18 cellular contexts compared by ENCODE assay signal in the genomic region with DNA sequence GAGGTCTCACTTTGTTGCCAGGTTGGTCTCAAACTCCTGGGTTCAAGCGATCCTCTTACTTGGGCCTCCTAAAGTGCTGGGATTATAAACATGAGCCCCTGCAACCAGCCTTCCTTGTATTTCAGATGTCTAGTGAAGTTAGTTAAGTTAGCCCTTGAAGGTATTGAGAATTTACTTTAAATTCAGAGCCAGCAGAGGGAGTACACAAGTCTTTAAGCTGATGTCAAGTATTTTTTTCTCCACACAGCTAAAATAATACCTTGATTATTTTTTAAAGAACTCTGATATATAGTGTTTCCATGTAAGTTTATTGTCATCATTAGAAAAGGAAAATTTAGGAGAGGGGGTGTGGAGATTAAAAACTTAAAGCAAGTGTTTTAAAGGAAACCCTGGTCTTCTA. TPM values are rescaled to one million over a fixed set of nuclear protein-coding genes. Genes with fewer than 3 reads are reported as not detected.
A peak's percentile ranks its signal among the peaks of the same experiment; 100 is the strongest.
DNase-seq lines count a peak whose midpoint lies in the region; TF ChIP-seq lines count a peak whose summit lies in the region.
"Had no signal": no experiment of that assay in that cellular context is flagged by ENCODE, and none has a peak within 500 bp of the region (broad histone marks: within the 10 kb centered on the region; RNA-seq: fewer than 3 reads in every experiment).

No MANE protein-coding gene starts in this region.

- peaks cover 3 to 5% of the 10 kb centered on the region in 2 experiments; a peak in 3 of 4 replicates for H3K4me1 Mint-ChIP-seq in H9
- peaks cover 30% of the 10 kb centered on the region for H3K4me1 Mint-ChIP-seq in activated naive CD4-positive, alpha-beta T cell treated with anti-CD3 and anti-CD28 coated beads for 36 hours (ENCODE audit: low read depth)

- no peak overlapping the region for H3K4me3 Mint-ChIP-seq in H9
- no peak overlapping the region for H3K4me3 Mint-ChIP-seq in activated naive CD4-positive, alpha-beta T cell treated with anti-CD3 and anti-CD28 coated beads for 36 hours
- H3K4me3 Mint-ChIP-seq: activated naive CD8-positive, alpha-beta T cell treated with anti-CD3 and anti-CD28 coated beads, Interleukin-2, amount 10 ng/mL, durations not matched to agents 7 days and 5 days; activated T-cell treated with anti-CD3 and anti-CD28 coated beads, Interleukin-2, amount 50 U/mL, for 4 hours; central memory CD8-positive, alpha-beta T cell; memory B cell had no signal

- H3K4me1 ChIP-seq in H9 (ENCODE audit: insufficient read depth, low read length) = no peaks in the 10 kb centered on the region
- peaks cover 6% of the 10 kb centered on the region for H3K4me1 ChIP-seq in hepatocyte (ENCODE audit: insufficient read depth)
- no peaks in the 10 kb centered on the region for H3K4me1 ChIP-seq in HAP-1

- TF ChIP-seq CTCF in H9 (conservative IDR thresholded peaks at IDR 0.05) (peak; percentile 30; the same call in 2 of the 3 replicates), hepatocyte (IDR thresholded peaks at IDR 0.05; ENCODE audit: poor library complexity) (peak; percentile 26)

- H3K9me2 ChIP-seq in hepatocyte (replicated peaks; ENCODE audit: insufficient read depth) = no peaks in the 10 kb centered on the region

- no peak overlapping the region for H4K91ac ChIP-seq in H9 (ENCODE audit: insufficient read length, low read depth, low read length)

- no peak overlapping the region for H3K56ac ChIP-seq in H9 (ENCODE audit: insufficient read length, low read depth, low read length)

- no peak overlapping the region for H2BK120ac ChIP-seq in H9 (ENCODE audit: low read depth, low read length, poor library complexity, severe bottlenecking)

- no peak overlapping the region for H2BK5ac ChIP-seq in H9 (ENCODE audit: insufficient read length, low read length)

- no peak overlapping the region for H3K23ac ChIP-seq in H9 (ENCODE audit: insufficient read length, low read depth, low read length)

- no peaks in the 10 kb centered on the region for H3K23me2 ChIP-seq in H9 (ENCODE audit: insufficient read length, low read depth, low read length, poor library complexity, severe bottlenecking)

- no peak overlapping the region for H2BK20ac ChIP-seq in H9 (ENCODE audit: low read depth, low read length, poor library complexity, severe bottlenecking)

- no peaks in the 10 kb centered on the region for H3K9me3 Mint-ChIP-seq in H9
- H3K9me3 Mint-ChIP-seq in activated naive CD4-positive, alpha-beta T cell treated with anti-CD3 and anti-CD28 coated beads for 36 hours = no peaks in the 10 kb centered on the region
- H3K9me3 Mint-ChIP-seq: activated naive CD8-positive, alpha-beta T cell treated with anti-CD3 and anti-CD28 coated beads, Interleukin-2, amount 10 ng/mL, durations not matched to agents 7 days and 5 days; activated T-cell treated with anti-CD3 and anti-CD28 coated beads, Interleukin-2, amount 50 U/mL, for 4 hours; central memory CD8-positive, alpha-beta T cell; memory B cell had no signal

- H3K27me3 Mint-ChIP-seq in H9 (ENCODE audit: low read depth) = peaks cover under 1% of the 10 kb centered on the region
- H3K27me3 Mint-ChIP-seq in activated naive CD4-positive, alpha-beta T cell treated with anti-CD3 and anti-CD28 coated beads for 36 hours (ENCODE audit: low read depth) = no peaks in the 10 kb centered on the region
- H3K27me3 Mint-ChIP-seq: activated naive CD8-positive, alpha-beta T cell treated with anti-CD3 and anti-CD28 coated beads, Interleukin-2, amount 10 ng/mL, durations not matched to agents 7 days and 5 days; central memory CD8-positive, alpha-beta T cell; memory B cell had no signal

- no peak overlapping the region for H3K18ac ChIP-seq in H9 (ENCODE audit: insufficient read length, low read depth, low read length)

- no peak overlapping the region for H3T11ph ChIP-seq in H9 (ENCODE audit: low read length)

- H4K8ac ChIP-seq in H9 (replicated peaks; ENCODE audit: insufficient read length, low read depth, low read length) = no peak overlapping the region

- WGBS in H9 (ENCODE audit: extremely low coverage, insufficient read length, low lambda C conversion rate) = no CpG with 5 or more reads among the region's 1 CpG
- WGBS in hepatocyte (ENCODE audit: low lambda C conversion rate, missing lambda C conversion rate) = 86% methylated on average over 1 of the region's 1 CpG

- H3K14ac ChIP-seq in H9 (ENCODE audit: insufficient read depth, low read length) = no peak overlapping the region

- no peak overlapping the region for H2BK12ac ChIP-seq in H9 (ENCODE audit: insufficient read length, low read depth, low read length)

- H3K9me3 ChIP-seq in H9 (ENCODE audit: control insufficient read depth, low read depth, low read length) (no peaks in the 10 kb centered on the region), hepatocyte (ENCODE audit: low read depth) (no peaks in the 10 kb centered on the region), HAP-1 (no peaks in the 10 kb centered on the region)
- H3K9me3 ChIP-seq: thyroid gland had no signal

- H3K4me3 ChIP-seq in hepatocyte (no peak overlapping the region), HAP-1 (no peak overlapping the region)
- H3K4me3 ChIP-seq: thyroid gland had no signal

- no peak overlapping the region for H3K9ac ChIP-seq in H9 (ENCODE audit: extremely low read depth, insufficient read length, low read length)

- H3K36me3 Mint-ChIP-seq in H9 (ENCODE audit: insufficient read depth in 1 of 3, low read depth in 3 of 3) = peaks cover 23 to 32% (median 24%) of the 10 kb centered on the region in 3 experiments; a peak in 6 of 7 replicates
- H3K36me3 Mint-ChIP-seq in activated naive CD4-positive, alpha-beta T cell treated with anti-CD3 and anti-CD28 coated beads for 36 hours (ENCODE audit: low read depth) = peaks cover 7% of the 10 kb centered on the region

- H3K27ac Mint-ChIP-seq in H9 = no peak overlapping the region
- H3K27ac Mint-ChIP-seq in activated naive CD4-positive, alpha-beta T cell treated with anti-CD3 and anti-CD28 coated beads for 36 hours = no peak overlapping the region
- H3K27ac Mint-ChIP-seq: activated naive CD8-positive, alpha-beta T cell treated with anti-CD3 and anti-CD28 coated beads, Interleukin-2, amount 10 ng/mL, durations not matched to agents 7 days and 5 days had no signal

- no peak overlapping the region for H2AK5ac ChIP-seq in H9 (ENCODE audit: insufficient read length, low read length)

- H3K79me1 ChIP-seq in H9 (ENCODE audit: insufficient read depth, low read depth, low read length, poor library complexity, severe bottlenecking) = peaks cover 5% of the 10 kb centered on the region

- H4K20me1 ChIP-seq in H9 (ENCODE audit: control insufficient read depth, insufficient read depth, insufficient read length) = no peaks in the 10 kb centered on the region
- H4K20me1 ChIP-seq in hepatocyte (ENCODE audit: insufficient read depth, poor library complexity, severe bottlenecking) = peaks cover 86% of the 10 kb centered on the region

- H2BK15ac ChIP-seq in H9 (ENCODE audit: low read depth, low read length) = no peak overlapping the region

- no peaks in the 10 kb centered on the region for H3K27me3 ChIP-seq in H9 (ENCODE audit: insufficient read depth, low read length)
- H3K27me3 ChIP-seq in hepatocyte = no peaks in the 10 kb centered on the region
- no peaks in the 10 kb centered on the region for H3K27me3 ChIP-seq in HAP-1 (ENCODE audit: low read depth)
- H3K27me3 ChIP-seq: thyroid gland had no signal

- no peak overlapping the region for H3K27ac ChIP-seq in H9 (ENCODE audit: insufficient read length, low read depth, low read length)
- no peak overlapping the region for H3K27ac ChIP-seq in hepatocyte
- H3K27ac ChIP-seq: HL-60 had no signal

- H3K4ac ChIP-seq in H9 (ENCODE audit: low read depth, low read length) = no peak overlapping the region

- H2AFZ ChIP-seq in H9 (ENCODE audit: low read length) (no peak overlapping the region), hepatocyte (no peak overlapping the region)

- intact Hi-C loops in activated naive CD4-positive, alpha-beta T cell treated with anti-CD3 and anti-CD28 coated beads for 36 hours (cut with micrococcal nuclease) = no loop called here

- CTCF ChIA-PET in activated naive CD4-positive, alpha-beta T cell treated with anti-CD3 and anti-CD28 coated beads for 36 hours (lab: Charles Lee) = interaction anchor here (0.7 to 1.0 kb wide), 2 partner anchors 99 to 210 kb away, joined by 3 to 5 read pairs; no protein-coding TSS in a partner anchor

- peak; percentile 25 to 39 for DNase-seq in AML-193 (lab: John Stamatoyannopoulos, UW)
- DNase-seq in H9 = no peak
- DNase-seq in SK-MEL-5 (ENCODE audit: low read depth, low spot score) = peak; percentile 32
- no peak for DNase-seq in hepatocyte (ENCODE audit: low spot score)
- no peak for DNase-seq in activated naive CD4-positive, alpha-beta T cell treated with anti-CD3 and anti-CD28 coated beads for 36 hours
- no peak for DNase-seq in HuH-7.5 (ENCODE audit: low spot score)
- no peak for DNase-seq in HAP-1 (ENCODE audit: low spot score in 2 of 2)
- no peak for DNase-seq in NCI-H526 treated with DMSO at 0.1 percent for 48 hours (lab: John Stamatoyannopoulos, UW)
- DNase-seq: activated naive CD8-positive, alpha-beta T cell treated with anti-CD3 and anti-CD28 coated beads, Interleukin-2, amount 10 ng/mL, durations not matched to agents 7 days and 5 days; activated T-cell treated with anti-CD3 and anti-CD28 coated beads, Interleukin-2, amount 50 U/mL, for 4 hours; DMS53; glutamatergic neuron; NCI-H2029 treated with DMSO at 0.1 percent for 48 hours; NCI-H524; thyroid gland had no signal

- no peaks in the 10 kb centered on the region for H3K36me3 ChIP-seq in hepatocyte (replicated peaks; ENCODE audit: insufficient read depth, low read depth)
- H3K36me3 ChIP-seq in HAP-1 (replicated peaks) = peaks cover 27% of the 10 kb centered on the region

- no peak overlapping the region for H4K5ac ChIP-seq in H9 (ENCODE audit: insufficient read length, low read depth, low read length)

- no peak overlapping the region for H3K4me2 ChIP-seq in H9 (ENCODE audit: insufficient read depth, insufficient read length, low read length)
- no peak overlapping the region for H3K4me2 ChIP-seq in hepatocyte

- peaks cover 11% of the 10 kb centered on the region; the same call in 1 of the 2 replicates for H3K79me2 ChIP-seq in H9 (ENCODE audit: insufficient read depth, low read length)
- peaks cover 99% of the 10 kb centered on the region for H3K79me2 ChIP-seq in hepatocyte

- in situ Hi-C loops in SK-MEL-5 (cut with HindIII; ENCODE audit: low pct_unique_long_range_greater_than_20kb, low sequenced_read_pairs) (no loop called here), HAP-1 (cut with MboI; ENCODE audit: low sequenced_read_pairs) (no loop called here)

RNA-seq across cellular contexts. Expression of a gene that starts 9.8 kb away (rescaled TPM):
- total RNA-seq in H9 (2021) = 21.7 and 22.1 TPM in 2 replicates
- total RNA-seq in SK-MEL-5 (2014; rRNA removed; shearing (Covaris generic)) = 12.7 and 13.3 TPM in 2 replicates
- 11.6 and 14.9 TPM in 2 replicates for polyA plus RNA-seq in SK-MEL-5 (2015; cell fraction: cytosol; rRNA removed)
- polyA plus RNA-seq in SK-MEL-5 (2015; cell fraction: nucleus; rRNA removed) = 4.5 and 5.4 TPM in 2 replicates
- 51.0 and 54.9 TPM in 2 replicates for total RNA-seq in hepatocyte
- polyA plus RNA-seq in hepatocyte = 44.6 and 50.1 TPM in 2 replicates
- 1 to 10 TPM; 3.1 to 3.6 TPM for total RNA-seq in activated naive CD4-positive, alpha-beta T cell treated with anti-CD3 and anti-CD28 coated beads for 36 hours

Comparison
In these comparisons a context has a peak if more than half of its experiments do, and no peak if none do; other contexts are left out.
1. DNase-seq: peak in AML-193 (2 of 2) and SK-MEL-5 (single experiment); none in H9 (single experiment), hepatocyte (single experiment), activated naive CD4-positive, alpha-beta T cell treated with anti-CD3 and anti-CD28 coated beads for 36 hours (single experiment), HuH-7.5 (single experiment), HAP-1 (0 of 2) and NCI-H526 treated with DMSO at 0.1 percent for 48 hours (single experiment).